1 cellular context compared by ENCODE assay signal in the genomic region with DNA sequence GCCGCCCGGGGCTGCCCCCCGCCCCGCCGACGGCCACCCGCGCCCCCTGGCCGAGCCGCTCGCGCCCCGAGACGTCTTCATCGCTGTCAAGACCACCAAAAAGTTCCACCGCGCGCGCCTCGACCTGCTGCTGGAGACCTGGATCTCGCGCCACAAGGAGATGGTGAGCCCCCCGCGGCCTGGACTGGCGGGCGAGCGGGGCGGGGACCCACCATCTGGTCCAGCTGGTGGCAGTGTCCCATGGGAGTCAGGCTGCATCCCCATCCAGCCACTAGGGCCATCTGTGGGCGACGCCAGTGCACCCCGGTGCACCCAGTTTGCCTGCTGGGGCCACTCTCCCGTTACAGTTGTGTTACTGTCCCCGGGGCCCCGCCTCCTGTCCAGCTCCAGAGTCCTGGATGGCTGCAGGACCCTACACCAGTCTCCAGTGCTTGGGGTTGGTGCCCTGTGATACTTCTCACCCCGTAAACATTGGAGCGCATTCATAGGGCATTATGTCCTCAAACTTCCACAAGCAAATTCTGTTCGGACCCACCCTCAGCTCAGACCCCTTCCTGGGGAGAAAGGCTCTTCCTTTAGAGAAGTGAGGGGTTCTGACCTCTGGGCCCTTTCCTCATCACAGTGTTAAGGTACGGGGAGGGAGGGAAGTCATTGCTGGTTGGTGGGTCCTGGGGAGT.
TF ChIP-seq lines count a peak whose summit lies in the region.

No MANE protein-coding gene starts in this region.

TF ChIP-seq in endothelial cell of umbilical vein, 7 proteins besides CTCF, POLR2A, EP300 and RAD21:
- TF ChIP-seq FOS (IDR thresholded peaks at IDR 0.05; ENCODE audit: borderline replicate concordance, insufficient read depth, low read length) (no peak), EZH2 (IDR thresholded peaks at IDR 0.05; ENCODE audit: borderline replicate concordance, low read depth, low read length, severe bottlenecking) (no peak), MYC (IDR thresholded peaks at IDR 0.05; ENCODE audit: low read depth, low read length) (no peak), POLR2AphosphoS5 (IDR thresholded peaks at IDR 0.05; ENCODE audit: insufficient read depth, low read depth, low read length) (no peak), JUN (IDR thresholded peaks at IDR 0.05; ENCODE audit: borderline replicate concordance, insufficient read depth, insufficient read length, low read depth) (no peak)
- TF ChIP-seq, protein P1, sequence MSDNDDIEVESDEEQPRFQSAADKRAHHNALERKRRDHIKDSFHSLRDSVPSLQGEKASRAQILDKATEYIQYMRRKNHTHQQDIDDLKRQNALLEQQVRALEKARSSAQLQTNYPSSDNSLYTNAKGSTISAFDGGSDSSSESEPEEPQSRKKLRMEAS (IDR thresholded peaks at IDR 0.05; ENCODE audit: insufficient read depth, insufficient read length) = no peak
TF ChIP-seq in endothelial cell of umbilical vein: peak in this region for 0.
